1 cellular context compared by ENCODE assay signal in the genomic region with DNA sequence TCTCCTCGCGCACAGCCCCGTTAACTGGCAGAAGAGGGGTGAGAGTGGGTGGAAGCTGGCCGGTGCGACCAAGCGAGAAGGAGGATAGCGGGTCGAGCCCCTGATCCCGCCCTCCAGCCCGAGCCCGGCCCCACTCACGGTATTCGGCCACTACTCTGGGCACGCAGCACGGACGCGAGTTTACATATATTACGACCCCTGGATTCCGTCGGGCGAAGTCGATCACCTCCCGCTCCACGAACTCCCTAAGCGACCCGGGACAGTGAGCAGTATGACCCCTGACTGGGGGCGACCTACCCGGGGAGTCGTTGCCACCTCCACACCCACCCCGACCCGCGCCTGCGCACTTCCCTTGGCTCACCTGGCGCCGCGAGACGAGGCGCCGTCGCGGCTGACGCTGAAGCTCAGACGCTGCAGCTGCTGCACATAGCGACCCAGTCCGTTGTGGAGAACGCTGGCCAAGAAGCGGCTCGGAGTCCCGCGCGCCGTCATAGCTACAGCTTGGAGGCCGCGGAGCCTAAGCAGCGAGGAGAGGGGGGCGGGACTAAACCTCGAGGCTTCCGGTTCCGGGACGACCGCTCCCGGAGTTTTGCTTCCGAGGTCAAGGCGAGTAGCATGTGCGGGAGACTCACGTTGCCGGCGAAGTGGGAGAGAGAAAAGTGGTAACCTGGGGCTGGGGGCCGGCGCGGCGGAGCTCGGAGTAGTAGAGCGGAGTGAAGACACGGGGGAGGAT.
TF ChIP-seq lines count a peak whose summit lies in the region.

A gene (minus strand): TSS at position 546 of the 733 bp plus-strand sequence. CDS start 54 bp downstream, at position 492.
A gene (plus strand): TSS at position 592 of the 733 bp plus-strand sequence. CDS start 668 bp downstream, outside the sequence.

TF ChIP-seq in HEK293, 187 proteins besides CTCF, POLR2A, EP300 and RAD21 (continued from another document):
- TF ChIP-seq ZNF394 (tag by site-specific recombination; IDR thresholded peaks at IDR 0.05; ENCODE audit: borderline replicate concordance): peak; percentile 91
